ENCODE assay signal across 14 cellular contexts in the genomic region with DNA sequence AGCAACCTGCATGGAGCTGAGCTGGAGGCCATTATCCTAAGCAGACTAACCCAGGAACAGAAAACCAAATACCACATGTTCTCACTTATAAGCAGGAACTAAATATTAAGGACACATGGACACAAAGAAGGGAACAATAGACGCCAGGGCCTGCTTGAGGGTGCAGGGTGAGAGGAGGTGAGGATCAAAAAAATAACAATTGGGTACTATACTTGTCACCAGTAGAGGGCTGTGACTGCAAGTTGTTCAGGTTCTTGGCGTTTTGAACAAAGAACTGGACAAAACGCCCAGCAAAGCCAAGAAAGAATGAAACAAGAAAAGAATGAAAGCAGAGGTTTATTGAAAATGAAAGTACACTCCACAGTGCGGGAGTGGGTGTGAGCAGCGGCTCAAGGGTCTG.
DNase-seq lines count a peak whose midpoint lies in the region; TF ChIP-seq lines count a peak whose summit lies in the region.
"Had no signal": no experiment of that assay in that cellular context is flagged by ENCODE, and none has a peak within 500 bp of the region (broad histone marks: within the 10 kb centered on the region; RNA-seq: fewer than 3 reads in every experiment).

No MANE protein-coding gene starts in this region.

- no peaks in the 10 kb centered on the region for H3K9me3 Mint-ChIP-seq in HFFc6
- H3K9me3 Mint-ChIP-seq: activated naive CD4-positive, alpha-beta T cell treated with anti-CD3 and anti-CD28 coated beads, Interleukin-2, amount 50 U/mL, for 24 hours; stimulated activated naive CD8-positive, alpha-beta T cell treated with anti-CD3 and anti-CD28 coated beads, Interleukin-15, amount 100 ng/mL, for 72 hours had no signal

- peaks cover 6% of the 10 kb centered on the region for H3K27me3 Mint-ChIP-seq in HFFc6 (ENCODE audit: insufficient read depth)

- H3K36me3 Mint-ChIP-seq in HFFc6 (ENCODE audit: low read depth) = no peaks in the 10 kb centered on the region

- DNase-seq in DMS114 treated with DMSO at 0.1 percent for 48 hours (lab: John Stamatoyannopoulos, UW; ENCODE audit: unreplicated experiment) = peak; percentile 24
- no peak for DNase-seq in HFFc6
- DNase-seq in RPMI8226 = peak; percentile 34
- no peak for DNase-seq in foreskin fibroblast
- no peak for DNase-seq in NCI-H187 treated with DMSO at 0.1 percent for 48 hours (lab: John Stamatoyannopoulos, UW)
- DNase-seq in Kasumi-1 (lab: John Stamatoyannopoulos, UW) = no peak
- no peak for DNase-seq in NCI-H774 (lab: John Stamatoyannopoulos, UW)
- no peak for DNase-seq in GM20000 (ENCODE audit: low spot score)
- DNase-seq: hippocampal formation; left lung; NCI-H187; NK-92 treated with Interleukin-12 subunit alpha and Interleukin-12 subunit beta, amount 100 ng/mL, for 24 hours; stimulated activated naive CD8-positive, alpha-beta T cell treated with anti-CD3 and anti-CD28 coated beads, Interleukin-15, amount 100 ng/mL, for 72 hours had no signal

- peak overlapping the region; percentile 49 for H3K4me3 Mint-ChIP-seq in HFFc6
- H3K4me3 Mint-ChIP-seq: activated naive CD4-positive, alpha-beta T cell treated with anti-CD3 and anti-CD28 coated beads, Interleukin-2, amount 50 U/mL, for 24 hours; stimulated activated naive CD8-positive, alpha-beta T cell treated with anti-CD3 and anti-CD28 coated beads, Interleukin-15, amount 100 ng/mL, for 72 hours had no signal

- H3K4me1 Mint-ChIP-seq in HFFc6 (ENCODE audit: low read depth) = no peaks in the 10 kb centered on the region; the same call in 1 of the 2 replicates
- H3K4me1 Mint-ChIP-seq: activated naive CD4-positive, alpha-beta T cell treated with anti-CD3 and anti-CD28 coated beads, Interleukin-2, amount 50 U/mL, for 24 hours; stimulated activated naive CD8-positive, alpha-beta T cell treated with anti-CD3 and anti-CD28 coated beads, Interleukin-15, amount 100 ng/mL, for 72 hours had no signal

- no peak overlapping the region for H3K4me3 ChIP-seq in foreskin fibroblast (ENCODE audit: low read depth in 1 of 2, low read length in 2 of 2)
- H3K4me3 ChIP-seq: left lung had no signal

- H3K27ac Mint-ChIP-seq in HFFc6 = no peak overlapping the region
- H3K27ac Mint-ChIP-seq: activated naive CD4-positive, alpha-beta T cell treated with anti-CD3 and anti-CD28 coated beads, Interleukin-2, amount 50 U/mL, for 24 hours; stimulated activated naive CD8-positive, alpha-beta T cell treated with anti-CD3 and anti-CD28 coated beads, Interleukin-15, amount 100 ng/mL, for 72 hours had no signal

- peak; percentile 68 for TF ChIP-seq CTCF in HFFc6 (IDR thresholded peaks at IDR 0.05)
- TF ChIP-seq CTCF in foreskin fibroblast (IDR thresholded peaks at IDR 0.05; ENCODE audit: low read depth, low read length) = peak; percentile 7
- TF ChIP-seq CTCF in GM20000 (IDR thresholded peaks at IDR 0.05; ENCODE audit: extremely low read depth, missing control alignments) = no peak

Comparison
In these comparisons a context has a peak if more than half of its experiments do, and no peak if none do; other contexts are left out.
1. DNase-seq: peak in DMS114 treated with DMSO at 0.1 percent for 48 hours (single experiment) and RPMI8226 (single experiment); none in HFFc6 (single experiment), foreskin fibroblast (0 of 2), NCI-H187 treated with DMSO at 0.1 percent for 48 hours (single experiment), Kasumi-1 (0 of 2), NCI-H774 (single experiment) and GM20000 (single experiment).